ENCODE assay signal across 2 cellular contexts in genomic region chr4:180105362-180105761, GRCh38.
TF ChIP-seq lines count a peak whose summit lies in the region.

No MANE protein-coding gene starts in this region.

TF ChIP-seq in A549, 52 proteins besides CTCF, POLR2A, EP300 and RAD21 (continued from another document):
- TF ChIP-seq HMGXB4 (CRISPR knock-in tag; IDR thresholded peaks at IDR 0.05; ENCODE audit: borderline replicate concordance) = no peak
- no peak for TF ChIP-seq GATA3 (IDR thresholded peaks at IDR 0.05; ENCODE audit: borderline replicate concordance)

TF ChIP-seq in GM23338, 12 proteins besides CTCF, POLR2A, EP300 and RAD21 (continued from another document):
- no peak for TF ChIP-seq ZNF462 (CRISPR knock-in tag; IDR thresholded peaks at IDR 0.05)
- no peak for TF ChIP-seq EZH2 (IDR thresholded peaks at IDR 0.05; ENCODE audit: low read depth, unreplicated experiment)
- no peak for TF ChIP-seq NANOG (IDR thresholded peaks at IDR 0.05; ENCODE audit: borderline replicate concordance)
